In the genomic region with DNA sequence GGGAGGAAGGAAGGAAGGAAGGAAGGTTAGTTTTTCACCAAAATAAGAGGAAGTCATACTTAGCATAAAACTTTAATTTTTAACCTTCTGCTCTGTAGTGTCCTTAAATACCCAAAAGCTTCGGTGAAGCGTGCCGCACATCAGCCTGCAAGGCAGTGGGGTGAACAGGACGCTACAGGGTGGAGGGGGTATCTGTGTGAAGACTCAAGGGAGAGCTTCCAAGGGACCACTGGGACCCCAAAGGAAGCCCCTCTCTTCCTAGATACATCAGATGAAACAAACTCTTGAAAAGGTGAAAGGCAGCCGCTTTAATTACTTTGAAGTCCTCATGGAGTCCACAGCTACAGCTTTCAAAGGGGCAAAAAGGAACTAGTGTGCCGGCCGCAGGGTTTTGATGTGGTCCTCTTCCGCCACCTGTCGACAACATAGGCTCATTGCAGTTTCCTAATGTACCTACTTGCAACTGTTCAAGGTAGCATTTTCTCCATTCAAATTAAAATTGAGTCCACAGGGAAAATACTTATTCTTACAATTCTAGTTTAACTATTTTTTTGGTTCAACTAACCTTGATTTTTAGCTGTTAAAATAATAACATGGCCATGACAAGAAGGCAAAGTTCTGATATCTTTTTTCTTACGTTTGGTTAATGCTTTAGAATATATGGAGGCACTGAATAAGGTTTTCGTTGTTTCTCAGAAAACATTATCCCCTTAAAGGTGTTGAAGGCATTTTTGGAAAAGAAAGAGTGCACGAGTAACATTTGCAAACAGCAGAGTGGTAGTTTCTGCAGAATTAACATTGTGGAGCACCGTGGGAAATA, we compare ENCODE assay signal across 8 cellular contexts.
A peak's percentile ranks its signal among the peaks of the same experiment; 100 is the strongest.
DNase-seq lines count a peak whose midpoint lies in the region; ATAC-seq and TF ChIP-seq lines count a peak whose summit lies in the region.

No MANE protein-coding gene starts in this region.

- no peak overlapping the region for H3K4me3 Mint-ChIP-seq in T-helper 1 cell treated with Interleukin-12 subunit alpha and Interleukin-12 subunit beta and Interleukin-4 antibody, amounts not matched to agents 30 μg/mL and 1 μg/mL, for 36 hours

- peaks cover 11% of the 10 kb centered on the region for H3K4me1 Mint-ChIP-seq in T-helper 1 cell treated with Interleukin-12 subunit alpha and Interleukin-12 subunit beta and Interleukin-4 antibody, amounts not matched to agents 30 μg/mL and 1 μg/mL, for 36 hours (ENCODE audit: low read depth)

- H3K4me1 ChIP-seq in adrenal gland (replicated peaks in 1 of 2): no peaks in the 10 kb centered on the region
- peaks cover 0 to 3% of the 10 kb centered on the region in 2 donors for H3K4me1 ChIP-seq in right atrium auricular region
- no peaks in the 10 kb centered on the region for H3K4me1 ChIP-seq in sigmoid colon

- peak; percentile 77 for ATAC-seq in HG02763 (IDR thresholded peaks at IDR 0.05; ENCODE audit: unreplicated experiment)

- peaks cover 3% of the 10 kb centered on the region for H3K27me3 Mint-ChIP-seq in T-helper 1 cell treated with Interleukin-12 subunit alpha and Interleukin-12 subunit beta and Interleukin-4 antibody, amounts not matched to agents 30 μg/mL and 1 μg/mL, for 36 hours (ENCODE audit: low read depth)

- intact Hi-C loops in adrenal gland (cut with DNase I) (loop anchor here in 1 of 2 donors (5.0 kb wide), 1 partner anchor 213 kb away; no protein-coding TSS in a partner anchor), sigmoid colon (cut with DNase I) (loop anchor here (1.0 to 5.0 kb wide), 2 partner anchors 214 to 488 kb away; no protein-coding TSS in a partner anchor)

- H3K36me3 ChIP-seq in adrenal gland (replicated peaks in 1 of 2): no peaks in the 10 kb centered on the region
- H3K36me3 ChIP-seq in right atrium auricular region: no peaks in the 10 kb centered on the region
- H3K36me3 ChIP-seq in sigmoid colon: no peaks in the 10 kb centered on the region

- no peak overlapping the region for H3K4me3 ChIP-seq in adrenal gland
- H3K4me3 ChIP-seq in right atrium auricular region: no peak overlapping the region
- no peak overlapping the region for H3K4me3 ChIP-seq in sigmoid colon

- DNase-seq in NCI-H1694 (lab: John Stamatoyannopoulos, UW): peak; percentile 67
- peak; percentile 59 to 95 (median 86) for DNase-seq in adrenal gland
- peak; percentile 92 for DNase-seq in right atrium auricular region (ENCODE audit: low spot score)
- peak; percentile 88 for DNase-seq in sigmoid colon
- no peak for DNase-seq in cortex of kidney (lab: John Stamatoyannopoulos, UW)

- peaks cover 9% of the 10 kb centered on the region for H3K9me3 Mint-ChIP-seq in T-helper 1 cell treated with Interleukin-12 subunit alpha and Interleukin-12 subunit beta and Interleukin-4 antibody, amounts not matched to agents 30 μg/mL and 1 μg/mL, for 36 hours

- H3K36me3 Mint-ChIP-seq in T-helper 1 cell treated with Interleukin-12 subunit alpha and Interleukin-12 subunit beta and Interleukin-4 antibody, amounts not matched to agents 30 μg/mL and 1 μg/mL, for 36 hours (ENCODE audit: low read depth): peaks cover 4% of the 10 kb centered on the region

- no peaks in the 10 kb centered on the region for H3K9me3 ChIP-seq in adrenal gland (replicated peaks in 1 of 3)
- H3K9me3 ChIP-seq in right atrium auricular region: peaks cover 0 to 4% of the 10 kb centered on the region in 2 donors
- H3K9me3 ChIP-seq in sigmoid colon: no peaks in the 10 kb centered on the region

- peak overlapping the region; percentile 84 for H3K27ac Mint-ChIP-seq in T-helper 1 cell treated with Interleukin-12 subunit alpha and Interleukin-12 subunit beta and Interleukin-4 antibody, amounts not matched to agents 30 μg/mL and 1 μg/mL, for 36 hours

- TF ChIP-seq POLR2A in adrenal gland (IDR thresholded peaks at IDR 0.05): no peak
- TF ChIP-seq POLR2A in sigmoid colon (IDR thresholded peaks at IDR 0.05): no peak

- H3K27ac ChIP-seq in adrenal gland: no peak overlapping the region
- no peak overlapping the region for H3K27ac ChIP-seq in right atrium auricular region
- H3K27ac ChIP-seq in sigmoid colon: no peak overlapping the region

- no peaks in the 10 kb centered on the region for H3K27me3 ChIP-seq in adrenal gland
- H3K27me3 ChIP-seq in right atrium auricular region: no peaks in the 10 kb centered on the region
- H3K27me3 ChIP-seq in sigmoid colon: no peaks in the 10 kb centered on the region

- 40 to 44% (median 43%) methylated on average over 13 of the region's 13 CpGs for WGBS in adrenal gland, 4 donors
- WGBS in sigmoid colon, 2 donors: 41 to 43% methylated on average over 13 of the region's 13 CpGs

- TF ChIP-seq EP300 in sigmoid colon (IDR thresholded peaks at IDR 0.05): no peak

- TF ChIP-seq CTCF in GM12873 (IDR thresholded peaks at IDR 0.05; ENCODE audit: insufficient read depth, low read depth, low read length, missing control alignments): peak; percentile 90
- TF ChIP-seq CTCF in adrenal gland (IDR thresholded peaks at IDR 0.05): peak; percentile 79 to 91 (median 89)
- TF ChIP-seq CTCF in right atrium auricular region (IDR thresholded peaks at IDR 0.05): peak; percentile 75 to 95
- TF ChIP-seq CTCF in sigmoid colon (IDR thresholded peaks at IDR 0.05): peak; percentile 71 to 88 (median 87)
